In genomic region chr5:55634204-55634785, GRCh38 we compare ENCODE assay signal across 9 cellular contexts.
DNase-seq lines count a peak whose midpoint lies in the region; ATAC-seq lines count a peak whose summit lies in the region.
"Had no signal": no experiment of that assay in that cellular context is flagged by ENCODE, and none has a peak within 500 bp of the region (broad histone marks: within the 10 kb centered on the region; RNA-seq: fewer than 3 reads in every experiment).

No MANE protein-coding gene starts in this region.

- peak overlapping the region; percentile 54 for H3K4me3 Mint-ChIP-seq in T-helper 2 cell treated with Interferon-gamma antibody and Interleukin-4, amounts not matched to agents 5 μg/mL and 100 μg/mL, for 36 hours
- peak overlapping the region; percentile 61 for H3K4me3 Mint-ChIP-seq in activated naive CD8-positive, alpha-beta T cell treated with anti-CD3 and anti-CD28 coated beads, Interleukin-2, amount 10 ng/mL, durations not matched to agents 7 days and 5 days

- H3K27ac Mint-ChIP-seq in T-helper 2 cell treated with Interferon-gamma antibody and Interleukin-4, amounts not matched to agents 5 μg/mL and 100 μg/mL, for 36 hours: peak overlapping the region; percentile 84
- H3K27ac Mint-ChIP-seq in activated naive CD8-positive, alpha-beta T cell treated with anti-CD3 and anti-CD28 coated beads, Interleukin-2, amount 10 ng/mL, durations not matched to agents 7 days and 5 days: peak overlapping the region; percentile 84

- H3K9me3 ChIP-seq in right cardiac atrium (ENCODE audit: control insufficient read depth, low read length): no peaks in the 10 kb centered on the region
- no peaks in the 10 kb centered on the region for H3K9me3 ChIP-seq in subcutaneous abdominal adipose tissue (ENCODE audit: control insufficient read depth in 5 of 5, low read length in 5 of 5)
- H3K9me3 ChIP-seq: mucosa of descending colon had no signal

- no peaks in the 10 kb centered on the region for H3K9me3 Mint-ChIP-seq in T-helper 2 cell treated with Interferon-gamma antibody and Interleukin-4, amounts not matched to agents 5 μg/mL and 100 μg/mL, for 36 hours
- no peaks in the 10 kb centered on the region for H3K9me3 Mint-ChIP-seq in activated naive CD8-positive, alpha-beta T cell treated with anti-CD3 and anti-CD28 coated beads, Interleukin-2, amount 10 ng/mL, durations not matched to agents 7 days and 5 days

- peak overlapping the region in 4 of 5 donors; percentile 51 to 70 (median 61) for H3K9ac ChIP-seq in subcutaneous abdominal adipose tissue (ENCODE audit: low read length in 5 of 5)

- H3K4me1 ChIP-seq in right cardiac atrium (ENCODE audit: control insufficient read depth, insufficient read depth, low read length): peaks cover 6% of the 10 kb centered on the region
- peaks cover 0 to 55% (median 45%) of the 10 kb centered on the region in 5 donors for H3K4me1 ChIP-seq in subcutaneous abdominal adipose tissue (ENCODE audit: control insufficient read depth in 5 of 5, insufficient read depth in 5 of 5, low read length in 5 of 5)

- peak overlapping the region; percentile 25 for H3K4me3 ChIP-seq in right cardiac atrium (ENCODE audit: low read length)
- H3K4me3 ChIP-seq in subcutaneous abdominal adipose tissue (ENCODE audit: low read depth in 1 of 5, low read length in 5 of 5): peak overlapping the region in 1 of 5 donors; percentile 16
- H3K4me3 ChIP-seq: mucosa of descending colon had no signal

- no peaks in the 10 kb centered on the region for H3K36me3 ChIP-seq in subcutaneous abdominal adipose tissue (ENCODE audit: control insufficient read depth in 5 of 5, insufficient read depth in 5 of 5, low read length in 5 of 5)

- no peaks in the 10 kb centered on the region for H3K27me3 ChIP-seq in right cardiac atrium (ENCODE audit: control insufficient read depth, insufficient read depth)
- H3K27me3 ChIP-seq in subcutaneous abdominal adipose tissue (ENCODE audit: control insufficient read depth in 5 of 5, insufficient read depth in 4 of 5, low read length in 5 of 5): no peaks in the 10 kb centered on the region

- POLR2A ChIA-PET in activated naive CD8-positive, alpha-beta T cell treated with anti-CD3 and anti-CD28 coated beads, Interleukin-2, amount 10 ng/mL, durations not matched to agents 7 days and 5 days (lab: Charles Lee): no interaction called here

- H3K27me3 Mint-ChIP-seq in T-helper 2 cell treated with Interferon-gamma antibody and Interleukin-4, amounts not matched to agents 5 μg/mL and 100 μg/mL, for 36 hours (ENCODE audit: low read depth): no peaks in the 10 kb centered on the region
- H3K27me3 Mint-ChIP-seq in activated naive CD8-positive, alpha-beta T cell treated with anti-CD3 and anti-CD28 coated beads, Interleukin-2, amount 10 ng/mL, durations not matched to agents 7 days and 5 days: no peaks in the 10 kb centered on the region

- H3K27ac ChIP-seq in right cardiac atrium (ENCODE audit: low read length) (no peak overlapping the region), subcutaneous abdominal adipose tissue (ENCODE audit: low read depth, low read length) (peak overlapping the region; percentile 91)

- intact Hi-C loops in right cardiac atrium (cut with DNase I): no loop called here

- 26% methylated on average over 1 of the region's 1 CpG for WGBS in right cardiac atrium

- DNase-seq in T-helper 2 cell treated with Interferon-gamma antibody and Interleukin-4, amounts not matched to agents 5 μg/mL and 100 μg/mL, for 36 hours (ENCODE audit: low spot score): no peak
- DNase-seq in T-helper 2 cell: no peak
- no peak for DNase-seq in activated naive CD8-positive, alpha-beta T cell treated with anti-CD3 and anti-CD28 coated beads, Interleukin-2, amount 10 ng/mL, durations not matched to agents 7 days and 5 days
- DNase-seq in right cardiac atrium: no peak
- no peak for DNase-seq in DMS153 treated with DMSO at 0.1 percent for 48 hours (lab: John Stamatoyannopoulos, UW; ENCODE audit: unreplicated experiment)
- no peak for DNase-seq in effector CD4-positive, alpha-beta T cell

- peak; percentile 45 for ATAC-seq in activated naive CD8-positive, alpha-beta T cell treated with anti-CD3 and anti-CD28 coated beads, Interleukin-2, amount 10 ng/mL, durations not matched to agents 7 days and 5 days (ENCODE audit: low read depth)
- ATAC-seq in right cardiac atrium (peak; percentile 10 to 49), HG02610 (IDR thresholded peaks at IDR 0.05; ENCODE audit: unreplicated experiment) (no peak)

- H3K4me1 Mint-ChIP-seq in T-helper 2 cell treated with Interferon-gamma antibody and Interleukin-4, amounts not matched to agents 5 μg/mL and 100 μg/mL, for 36 hours (ENCODE audit: low read depth): peaks cover 14% of the 10 kb centered on the region
- peaks cover 11% of the 10 kb centered on the region for H3K4me1 Mint-ChIP-seq in activated naive CD8-positive, alpha-beta T cell treated with anti-CD3 and anti-CD28 coated beads, Interleukin-2, amount 10 ng/mL, durations not matched to agents 7 days and 5 days

- peaks cover 25% of the 10 kb centered on the region for H3K36me3 Mint-ChIP-seq in T-helper 2 cell treated with Interferon-gamma antibody and Interleukin-4, amounts not matched to agents 5 μg/mL and 100 μg/mL, for 36 hours (ENCODE audit: low read depth)
- peaks cover 24% of the 10 kb centered on the region for H3K36me3 Mint-ChIP-seq in activated naive CD8-positive, alpha-beta T cell treated with anti-CD3 and anti-CD28 coated beads, Interleukin-2, amount 10 ng/mL, durations not matched to agents 7 days and 5 days
